8 cellular contexts compared by ENCODE assay signal in genomic region chr10:63466168-63466935, GRCh38. TPM values are rescaled to one million over a fixed set of nuclear protein-coding genes. Genes with fewer than 3 reads are reported as not detected.
A peak's percentile ranks its signal among the peaks of the same experiment; 100 is the strongest.
DNase-seq lines count a peak whose midpoint lies in the region; ATAC-seq and TF ChIP-seq lines count a peak whose summit lies in the region.

No MANE protein-coding gene starts in this region.

- DNase-seq in SK-MEL-5 (ENCODE audit: low read depth, low spot score) (peak; percentile 40), brain microvascular endothelial cell (peak; percentile 53), skeletal muscle cell (ENCODE audit: low read depth) (no peak), middle frontal gyrus (ENCODE audit: extremely low spot score, low spot score) (no peak)

- H3K27ac ChIP-seq in DOHH2 (ENCODE audit: low read depth, low read length) (no peak overlapping the region), HUES48 (ENCODE audit: low read depth, low read length) (peak overlapping the region; percentile 92), brain microvascular endothelial cell (peak overlapping the region; percentile 82)

- H3K4me2 ChIP-seq in DOHH2 (ENCODE audit: low read length), result peak overlapping the region; percentile 91

- H3K36me3 ChIP-seq in DOHH2 (ENCODE audit: control insufficient read depth, low read length), result peaks cover 3% of the 10 kb centered on the region; the same call in 1 of the 2 replicates
- H3K36me3 ChIP-seq in HUES48 (ENCODE audit: control insufficient read depth, insufficient read depth, low read length), result no peaks in the 10 kb centered on the region
- H3K36me3 ChIP-seq in brain microvascular endothelial cell (replicated peaks), result no peaks in the 10 kb centered on the region
- no peaks in the 10 kb centered on the region for H3K36me3 ChIP-seq in iPS-15b (ENCODE audit: control insufficient read depth, insufficient read depth, low read length)

- H3K4me3 ChIP-seq in DOHH2 (ENCODE audit: low read length) (peak overlapping the region; percentile 91), HUES48 (ENCODE audit: low read depth, low read length) (peak overlapping the region; percentile 86), brain microvascular endothelial cell (ENCODE audit: low read depth, low read length) (peak overlapping the region; percentile 88), iPS-15b (ENCODE audit: low read depth, low read length) (peak overlapping the region; percentile 79), skeletal muscle cell (ENCODE audit: low read depth, low read length) (peak overlapping the region; percentile 76)

- in situ Hi-C loops in SK-MEL-5 (cut with HindIII; ENCODE audit: low pct_unique_long_range_greater_than_20kb, low sequenced_read_pairs), result no loop called here
- in situ Hi-C loops in brain microvascular endothelial cell (cut with HindIII; ENCODE audit: low pct_ligation_motif_present, low sequenced_read_pairs), result no loop called here

- H3K9ac ChIP-seq in HUES48 (ENCODE audit: low read depth, low read length) (peak overlapping the region; percentile 29), iPS-15b (ENCODE audit: low read depth, low read length) (peak overlapping the region; percentile 86)

- H3F3A ChIP-seq in DOHH2 (ENCODE audit: control insufficient read depth, insufficient read depth), result peaks cover 14% of the 10 kb centered on the region

- no peaks in the 10 kb centered on the region for H3K9me2 ChIP-seq in DOHH2 (replicated peaks; ENCODE audit: control insufficient read depth, low read length)

- TF ChIP-seq CTCF in DOHH2 (IDR thresholded peaks at IDR 0.05; ENCODE audit: low read depth, low read length, poor library complexity, severe bottlenecking) (no peak), brain microvascular endothelial cell (IDR thresholded peaks at IDR 0.05; ENCODE audit: low read depth, low read length, missing control alignments) (no peak)

- H3K27me3 ChIP-seq in DOHH2 (ENCODE audit: control insufficient read depth, low read length) (no peaks in the 10 kb centered on the region), HUES48 (ENCODE audit: control insufficient read depth, insufficient read depth, low read length) (no peaks in the 10 kb centered on the region), brain microvascular endothelial cell (replicated peaks) (no peaks in the 10 kb centered on the region), iPS-15b (ENCODE audit: control insufficient read depth, insufficient read depth, low read length) (no peaks in the 10 kb centered on the region)

- peaks cover 12% of the 10 kb centered on the region; the same call in 1 of the 2 replicates for H4K20me1 ChIP-seq in DOHH2 (ENCODE audit: control insufficient read depth, insufficient read depth, low read depth, low read length)

- H3K4me1 ChIP-seq in DOHH2 (ENCODE audit: control insufficient read depth, low read length) (peaks cover 22% of the 10 kb centered on the region), HUES48 (ENCODE audit: control insufficient read depth, insufficient read depth, low read length) (peaks cover 24% of the 10 kb centered on the region; the same call in 1 of the 2 replicates), iPS-15b (ENCODE audit: control insufficient read depth, insufficient read depth, low read length) (peaks cover 7% of the 10 kb centered on the region)

- H3K9me3 ChIP-seq in DOHH2 (ENCODE audit: control insufficient read depth, insufficient read depth, low read length) (no peaks in the 10 kb centered on the region), HUES48 (ENCODE audit: control insufficient read depth, insufficient read depth, low read length) (no peaks in the 10 kb centered on the region), iPS-15b (ENCODE audit: control insufficient read depth, insufficient read depth, low read length) (no peaks in the 10 kb centered on the region)

- peaks cover 67% of the 10 kb centered on the region for H3K79me2 ChIP-seq in DOHH2 (ENCODE audit: control insufficient read depth, low read length)

- peak; percentile 33 for ATAC-seq in GM21515 (IDR thresholded peaks at IDR 0.05; ENCODE audit: unreplicated experiment)

RNA-seq across cellular contexts. Expression of gene JMJD1C, which starts 0.6 kb away (rescaled TPM):
- total RNA-seq in SK-MEL-5 (2014; rRNA removed; shearing (Covaris generic)), result 30.1 and 30.2 TPM in 2 replicates
- 16.1 and 17.3 TPM in 2 replicates for polyA plus RNA-seq in SK-MEL-5 (2015; cell fraction: cytosol; rRNA removed)
- polyA plus RNA-seq in SK-MEL-5 (2015; cell fraction: nucleus; rRNA removed), result 77.4 and 78.6 TPM in 2 replicates

RNA-seq across cellular contexts. Expression of gene REEP3, which starts 54.8 kb away (rescaled TPM):
- 21.0 and 23.6 TPM in 2 replicates for total RNA-seq in SK-MEL-5 (2014; rRNA removed; shearing (Covaris generic))
- 18.3 and 26.2 TPM in 2 replicates for polyA plus RNA-seq in SK-MEL-5 (2015; cell fraction: cytosol; rRNA removed)
- polyA plus RNA-seq in SK-MEL-5 (2015; cell fraction: nucleus; rRNA removed), result 5.2 and 6.5 TPM in 2 replicates

Comparison
In these comparisons a context has a peak if more than half of its experiments do, and no peak if none do; other contexts are left out.
1. DNase-seq: peak in SK-MEL-5 (single experiment) and brain microvascular endothelial cell (single experiment); none in skeletal muscle cell (single experiment) and middle frontal gyrus (single experiment).
2. Peak in every context shown above with its lines, with median percentiles within 50 percentile points of each other: H3K4me3 ChIP-seq.